In the genomic region with DNA sequence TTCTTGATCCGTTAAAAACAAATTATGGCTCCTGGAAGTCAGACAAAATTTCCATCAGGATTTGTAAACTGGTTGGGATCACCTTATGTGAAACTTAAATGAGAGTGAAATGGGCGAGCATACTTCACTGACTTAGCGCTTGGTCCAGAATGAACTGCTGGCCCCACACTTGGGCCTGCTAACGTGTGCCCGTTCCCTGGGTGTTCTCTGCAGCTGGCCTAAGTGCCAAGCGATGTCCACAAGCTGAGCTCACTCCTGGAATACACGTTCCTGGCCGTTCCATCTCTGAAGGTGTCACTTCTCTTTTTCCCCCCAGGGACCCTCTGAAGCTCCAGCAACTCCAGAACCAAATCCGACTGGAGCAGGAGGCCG, we compare ENCODE assay signal across 9 cellular contexts.
DNase-seq lines count a peak whose midpoint lies in the region; ATAC-seq and TF ChIP-seq lines count a peak whose summit lies in the region.
"Had no signal": no experiment of that assay in that cellular context is flagged by ENCODE, and none has a peak within 500 bp of the region (broad histone marks: within the 10 kb centered on the region; RNA-seq: fewer than 3 reads in every experiment).

No MANE protein-coding gene starts in this region.

- H3K4me3 ChIP-seq in ovary (peak overlapping the region; percentile 22), SK-N-SH (ENCODE audit: low read depth in 2 of 2, low read length in 1 of 2) (no peak overlapping the region)

- no peaks in the 10 kb centered on the region for H3K9me3 Mint-ChIP-seq in CD4-positive, alpha-beta T cell

- DNase-seq in CD4-positive, alpha-beta T cell = no peak
- no peak for DNase-seq in T-helper 17 cell
- DNase-seq in foreskin keratinocyte = no peak
- DNase-seq in ovary = no peak
- DNase-seq in iPS-NIHi11 (ENCODE audit: low spot score) = no peak
- DNase-seq in SK-N-SH = no peak
- no peak for DNase-seq in DMS 273 (lab: John Stamatoyannopoulos, UW; ENCODE audit: unreplicated experiment)
- no peak for DNase-seq in putamen (ENCODE audit: low spot score)
- DNase-seq: HCEC 1CT had no signal

- peaks cover 18% of the 10 kb centered on the region for H3K4me1 ChIP-seq in foreskin keratinocyte
- peaks cover 7% of the 10 kb centered on the region for H3K4me1 ChIP-seq in ovary (ENCODE audit: insufficient read depth)
- H3K4me1 ChIP-seq in SK-N-SH (ENCODE audit: control insufficient read depth in 1 of 2, insufficient read depth in 2 of 2, low read depth in 1 of 2, low read length in 1 of 2) = peaks cover 0 to 2% of the 10 kb centered on the region in 2 experiments; a peak in 2 of 4 replicates

- H2AFZ ChIP-seq in SK-N-SH (ENCODE audit: low read depth) = no peak overlapping the region

- intact Hi-C loops in CD4-positive, alpha-beta T cell (cut with DNase I, micrococcal nuclease) = no loop called here
- intact Hi-C loops in ovary (cut with DNase I) = no loop called here

- no peak for TF ChIP-seq CTCF in CD4-positive, alpha-beta T cell (IDR thresholded peaks at IDR 0.05)
- TF ChIP-seq CTCF in foreskin keratinocyte (conservative IDR thresholded peaks at IDR 0.05) = no peak
- no peak for TF ChIP-seq CTCF in ovary (IDR thresholded peaks at IDR 0.05)
- TF ChIP-seq CTCF in SK-N-SH (IDR thresholded peaks at IDR 0.05) = no peak

- no peaks in the 10 kb centered on the region for H3K36me3 Mint-ChIP-seq in CD4-positive, alpha-beta T cell (ENCODE audit: low read depth)
- peaks cover 3% of the 10 kb centered on the region for H3K36me3 Mint-ChIP-seq in T-helper 17 cell (ENCODE audit: low read depth)

- H3K27me3 Mint-ChIP-seq in CD4-positive, alpha-beta T cell = peaks cover 82% of the 10 kb centered on the region
- H3K27me3 Mint-ChIP-seq in T-helper 17 cell = peaks cover 81% of the 10 kb centered on the region

- WGBS in ovary, 3 donors = 81 to 92% (median 82%) methylated on average over 10 of the region's 10 CpGs
- 94% methylated on average over 8 of the region's 10 CpGs for WGBS in SK-N-SH (ENCODE audit: low lambda C conversion rate)

- H3K27ac Mint-ChIP-seq in CD4-positive, alpha-beta T cell = no peak overlapping the region
- H3K27ac Mint-ChIP-seq in T-helper 17 cell = no peak overlapping the region

- peaks cover 86% of the 10 kb centered on the region for H3K79me2 ChIP-seq in SK-N-SH (ENCODE audit: insufficient read depth)

- TF ChIP-seq RAD21 in SK-N-SH (IDR thresholded peaks at IDR 0.05; ENCODE audit: low read length) = no peak

- CTCF ChIA-PET in CD4-positive, alpha-beta T cell (lab: Charles Lee) = no interaction called here
- CTCF ChIA-PET in SK-N-SH (lab: Yijun Ruan, JAX) = interaction anchor here (0.9 to 1.1 kb wide), 2 partner anchors 9 to 24 kb away, joined by 3 to 4 read pairs; no protein-coding TSS in a partner anchor

- no peaks in the 10 kb centered on the region for H3K9me3 ChIP-seq in CD4-positive, alpha-beta T cell (ENCODE audit: control insufficient read depth, low read length)
- H3K9me3 ChIP-seq in T-helper 17 cell (ENCODE audit: control insufficient read depth, low read length, poor library complexity, severe bottlenecking) = no peaks in the 10 kb centered on the region
- H3K9me3 ChIP-seq in ovary = no peaks in the 10 kb centered on the region
- H3K9me3 ChIP-seq in SK-N-SH = no peaks in the 10 kb centered on the region

- peaks cover 11% of the 10 kb centered on the region for H3K4me1 Mint-ChIP-seq in CD4-positive, alpha-beta T cell (ENCODE audit: low read depth)
- peaks cover 5% of the 10 kb centered on the region for H3K4me1 Mint-ChIP-seq in T-helper 17 cell

- H3K9ac ChIP-seq in SK-N-SH = no peak overlapping the region

- no peak for TF ChIP-seq EP300 in ovary (IDR thresholded peaks at IDR 0.05)
- no peak for TF ChIP-seq EP300 in SK-N-SH (IDR thresholded peaks at IDR 0.05; ENCODE audit: borderline replicate concordance in 1 of 2, low read depth in 1 of 2, low read length in 1 of 2)

- ATAC-seq in CD4-positive, alpha-beta T cell (ENCODE audit: poor library complexity) = no peak
- ATAC-seq in T-helper 17 cell (no peak), foreskin keratinocyte (peak; percentile 4)

- H3K9me2 ChIP-seq in SK-N-SH = no peaks in the 10 kb centered on the region

- no peak overlapping the region for H3K27ac ChIP-seq in CD4-positive, alpha-beta T cell (ENCODE audit: low read depth, low read length)
- no peak overlapping the region for H3K27ac ChIP-seq in foreskin keratinocyte
- no peak overlapping the region for H3K27ac ChIP-seq in ovary
- H3K27ac ChIP-seq in SK-N-SH (ENCODE audit: low read depth in 2 of 2, low read length in 1 of 2) = no peak overlapping the region

- H3F3A ChIP-seq in SK-N-SH (replicated peaks; ENCODE audit: insufficient read depth) = peaks cover 13% of the 10 kb centered on the region

- TF ChIP-seq POLR2A in ovary (IDR thresholded peaks at IDR 0.05) = no peak

- no peaks in the 10 kb centered on the region for H4K20me1 ChIP-seq in SK-N-SH (ENCODE audit: insufficient read depth)

- peaks cover 45% of the 10 kb centered on the region for H3K27me3 ChIP-seq in CD4-positive, alpha-beta T cell (ENCODE audit: control insufficient read depth, insufficient read depth, low read length)
- H3K27me3 ChIP-seq in foreskin keratinocyte (no peaks in the 10 kb centered on the region), ovary (no peaks in the 10 kb centered on the region), SK-N-SH (ENCODE audit: insufficient read depth) (no peaks in the 10 kb centered on the region)

- H3K36me3 ChIP-seq in ovary = no peaks in the 10 kb centered on the region
- H3K36me3 ChIP-seq in SK-N-SH (replicated peaks in 1 of 2; ENCODE audit: control insufficient read depth in 1 of 2, insufficient read depth in 2 of 2, low read length in 1 of 2) = peaks cover 35 to 51% of the 10 kb centered on the region in 2 experiments

- H3K4me2 ChIP-seq in SK-N-SH = no peak overlapping the region

- POLR2A ChIA-PET in CD4-positive, alpha-beta T cell (lab: Charles Lee) = no interaction called here
- POLR2A ChIA-PET in SK-N-SH (lab: Yijun Ruan, JAX) = no interaction called here

- peak overlapping the region; percentile 28 for H3K4me3 Mint-ChIP-seq in CD4-positive, alpha-beta T cell
- peak overlapping the region; percentile 56 for H3K4me3 Mint-ChIP-seq in T-helper 17 cell

TF ChIP-seq in SK-N-SH, 30 proteins besides CTCF, POLR2A, EP300 and RAD21:
- TF ChIP-seq CHD2 (IDR thresholded peaks at IDR 0.05; ENCODE audit: low read length, partially characterized antibody) (no peak), USF1 (IDR thresholded peaks at IDR 0.05; ENCODE audit: borderline replicate concordance, low read depth) (no peak), EZH2phosphoT487 (IDR thresholded peaks at IDR 0.05; ENCODE audit: borderline replicate concordance, low read depth) (no peak), ELF1 (IDR thresholded peaks at IDR 0.05) (no peak), FOSL2 (IDR thresholded peaks at IDR 0.05; ENCODE audit: borderline replicate concordance, low read depth) (no peak), SMC3 (IDR thresholded peaks at IDR 0.05; ENCODE audit: low read depth, low read length) (no peak), RXRA (IDR thresholded peaks at IDR 0.05; ENCODE audit: borderline replicate concordance, low read depth) (no peak), GABPA (IDR thresholded peaks at IDR 0.05; ENCODE audit: low read depth) (no peak)
- TF ChIP-seq, protein P1, sequence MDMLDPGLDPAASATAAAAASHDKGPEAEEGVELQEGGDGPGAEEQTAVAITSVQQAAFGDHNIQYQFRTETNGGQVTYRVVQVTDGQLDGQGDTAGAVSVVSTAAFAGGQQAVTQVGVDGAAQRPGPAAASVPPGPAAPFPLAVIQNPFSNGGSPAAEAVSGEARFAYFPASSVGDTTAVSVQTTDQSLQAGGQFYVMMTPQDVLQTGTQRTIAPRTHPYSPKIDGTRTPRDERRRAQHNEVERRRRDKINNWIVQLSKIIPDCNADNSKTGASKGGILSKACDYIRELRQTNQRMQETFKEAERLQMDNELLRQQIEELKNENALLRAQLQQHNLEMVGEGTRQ (IDR thresholded peaks at IDR 0.05; ENCODE audit: borderline replicate concordance, low read depth, low read length) = no peak
